37 cellular contexts compared by ENCODE assay signal in genomic region chr12:93509506-93509905, GRCh38. TPM values are rescaled to one million over a fixed set of nuclear protein-coding genes. Genes with fewer than 3 reads are reported as not detected.
DNase-seq lines count a peak whose midpoint lies in the region; ATAC-seq, FAIRE-seq and TF ChIP-seq lines count a peak whose summit lies in the region.
"Had no signal": no experiment of that assay in that cellular context is flagged by ENCODE, and none has a peak within 500 bp of the region (broad histone marks: within the 10 kb centered on the region; RNA-seq: fewer than 3 reads in every experiment).

No MANE protein-coding gene starts in this region.

- H3K4me1 Mint-ChIP-seq in WTC11, result no peaks in the 10 kb centered on the region
- H3K4me1 Mint-ChIP-seq in activated CD4-positive, alpha-beta T cell treated with anti-CD3 and anti-CD28 coated beads, Interleukin-2, amount 10 ng/mL, durations not matched to agents 7 days and 5 days, result peaks cover 21% of the 10 kb centered on the region
- H3K4me1 Mint-ChIP-seq: CD8-positive, alpha-beta memory T cell had no signal

- H3K79me2 ChIP-seq in HepG2 (ENCODE audit: insufficient read depth, low read length) (no peaks in the 10 kb centered on the region), K562 (ENCODE audit: control insufficient read depth, insufficient read depth, low read length) (no peaks in the 10 kb centered on the region)

- FAIRE-seq in HepG2 (lab: Jason Lieb, UNC) (no peak), K562 (lab: Jason Lieb, UNC) (no peak)
- FAIRE-seq: A204.1, A549, D721Med had no signal

- TF ChIP-seq CTCF in HepG2 (CRISPR knock-in tag; IDR thresholded peaks at IDR 0.05), result no peak
- no peak for TF ChIP-seq CTCF in right lobe of liver (IDR thresholded peaks at IDR 0.05)
- TF ChIP-seq CTCF in HEK293 (tag by site-specific recombination; IDR thresholded peaks at IDR 0.05), result no peak
- TF ChIP-seq CTCF in WTC11 (IDR thresholded peaks at IDR 0.05), result no peak
- no peak for TF ChIP-seq CTCF in K562 (IDR thresholded peaks at IDR 0.05 in 2 of 3, conservative IDR thresholded peaks at IDR 0.05 in 1 of 3; ENCODE audit: insufficient read depth in 2 of 3, low read depth in 1 of 3, low read length in 3 of 3)

- H3K4me2 ChIP-seq in HepG2 (ENCODE audit: low read depth, low read length), result no peak overlapping the region
- no peak overlapping the region for H3K4me2 ChIP-seq in K562 (ENCODE audit: insufficient read depth, low read length)
- H3K4me2 ChIP-seq: A549; BLaER1; BLaER1 treated with 17β-estradiol and CSF1 and Interleukin-3, amounts not matched to agents 10 nM and 100 nM had no signal

- no peak for TF ChIP-seq EP300 in HepG2 (IDR thresholded peaks at IDR 0.05; ENCODE audit: low read depth in 2 of 2, low read length in 2 of 2)
- TF ChIP-seq EP300 in HepG2 (CRISPR knock-in tag; IDR thresholded peaks at IDR 0.05; ENCODE audit: borderline replicate concordance), result no peak
- no peak for TF ChIP-seq EP300 in K562 (IDR thresholded peaks at IDR 0.05; ENCODE audit: low read length)

- H3K27me3 ChIP-seq in HepG2 (ENCODE audit: control insufficient read depth in 1 of 2, insufficient read depth in 2 of 2, low read length in 2 of 2) (no peaks in the 10 kb centered on the region), right lobe of liver (no peaks in the 10 kb centered on the region), K562 (ENCODE audit: control insufficient read depth in 2 of 2, insufficient read depth in 2 of 2, low read length in 2 of 2) (no peaks in the 10 kb centered on the region)
- H3K27me3 ChIP-seq: BE2C; BLaER1; BLaER1 treated with 17β-estradiol and CSF1 and Interleukin-3, amounts not matched to agents 10 nM and 100 nM had no signal

- no peaks in the 10 kb centered on the region for H3K9me3 Mint-ChIP-seq in WTC11
- H3K9me3 Mint-ChIP-seq in activated CD4-positive, alpha-beta T cell treated with anti-CD3 and anti-CD28 coated beads, Interleukin-2, amount 10 ng/mL, durations not matched to agents 7 days and 5 days, result no peaks in the 10 kb centered on the region
- H3K9me3 Mint-ChIP-seq: CD4-positive, alpha-beta memory T cell; CD4-positive, alpha-beta T cell; CD4-positive, CD25-positive, alpha-beta regulatory T cell; CD8-positive, alpha-beta memory T cell; CD8-positive, alpha-beta T cell had no signal

- ATAC-seq in HepG2 (no peak), right lobe of liver (no peak), WTC11 (no peak), K562 (no peak), left colon (no peak)
- ATAC-seq: A549; CD8-positive, alpha-beta T cell had no signal

- H3K4me3 ChIP-seq in HepG2 (replicated peaks in 1 of 3; ENCODE audit: insufficient read depth in 1 of 3, low read depth in 2 of 3, low read length in 3 of 3) (no peak overlapping the region), right lobe of liver (no peak overlapping the region), HEK293 (ENCODE audit: low read depth, low read length) (no peak overlapping the region), K562 (no peak overlapping the region)
- H3K4me3 ChIP-seq: A549; BLaER1; BLaER1 treated with 17β-estradiol and CSF1 and Interleukin-3, amounts not matched to agents 10 nM and 100 nM had no signal

- H4K20me1 ChIP-seq in HepG2 (ENCODE audit: insufficient read depth, low read length) (no peaks in the 10 kb centered on the region), K562 (replicated peaks; ENCODE audit: control insufficient read depth, insufficient read depth, low read length) (no peaks in the 10 kb centered on the region)
- H4K20me1 ChIP-seq: BLaER1; BLaER1 treated with 17β-estradiol and CSF1 and Interleukin-3, amounts not matched to agents 10 nM and 100 nM had no signal

- H3K27ac ChIP-seq in HepG2 (ENCODE audit: extremely low read length, insufficient read depth, low read length) (no peak overlapping the region), right lobe of liver (no peak overlapping the region), HEK293 (ENCODE audit: extremely low read depth, low read depth, low read length) (no peak overlapping the region), K562 (ENCODE audit: extremely low read depth, low read depth, low read length) (no peak overlapping the region)
- H3K27ac ChIP-seq: 22Rv1; A549; BLaER1; BLaER1 treated with 17β-estradiol and CSF1 and Interleukin-3, amounts not matched to agents 10 nM and 100 nM; C4-2B had no signal

- TF ChIP-seq RAD21 in HepG2 (CRISPR knock-in tag; IDR thresholded peaks at IDR 0.05) (no peak), K562 (CRISPR knock-in tag; conservative IDR thresholded peaks at IDR 0.05 in 1 of 2, IDR thresholded peaks at IDR 0.05 in 1 of 2) (no peak)

- no peaks in the 10 kb centered on the region for H3K9me1 ChIP-seq in K562 (ENCODE audit: control insufficient read depth, insufficient read depth, low read length)

- no peak overlapping the region for H3K4me3 Mint-ChIP-seq in WTC11
- no peak overlapping the region for H3K4me3 Mint-ChIP-seq in activated CD4-positive, alpha-beta T cell treated with anti-CD3 and anti-CD28 coated beads, Interleukin-2, amount 10 ng/mL, durations not matched to agents 7 days and 5 days
- H3K4me3 Mint-ChIP-seq: B cell; CD14-positive monocyte; CD4-positive, alpha-beta memory T cell; CD4-positive, alpha-beta T cell; CD4-positive, CD25-positive, alpha-beta regulatory T cell; CD8-positive, alpha-beta memory T cell; CD8-positive, alpha-beta T cell had no signal

- in situ Hi-C loops in HepG2 (cut with HindIII; ENCODE audit: extremely low pct_ligation_motif_present, low pct_unique_long_range_greater_than_20kb), result loop anchor here (10.0 kb wide), 1 partner anchor 55 kb away; no protein-coding TSS in a partner anchor
- in situ Hi-C loops in K562 (cut with MboI), result loop anchor here (5.0 to 10.0 kb wide), 2 partner anchors 255 to 593 kb away; no protein-coding TSS in a partner anchor

- H3K9ac ChIP-seq in HepG2 (ENCODE audit: insufficient read depth, low read depth, low read length), result no peak overlapping the region
- no peak overlapping the region for H3K9ac ChIP-seq in K562 (ENCODE audit: insufficient read depth in 1 of 2, low read depth in 2 of 2, low read length in 2 of 2)
- H3K9ac ChIP-seq: BLaER1; BLaER1 treated with 17β-estradiol and CSF1 and Interleukin-3, amounts not matched to agents 10 nM and 100 nM had no signal

- TF ChIP-seq POLR2A in HepG2 (IDR thresholded peaks at IDR 0.05; ENCODE audit: insufficient read depth in 1 of 2, low read depth in 2 of 2, low read length in 2 of 2), result no peak
- no peak for TF ChIP-seq POLR2A in right lobe of liver (IDR thresholded peaks at IDR 0.05)
- no peak for TF ChIP-seq POLR2A in K562 (conservative IDR thresholded peaks at IDR 0.05)

- 84% methylated on average over 1 of the region's 1 CpG for WGBS in HepG2 (ENCODE audit: low lambda C conversion rate)
- 78% methylated on average over 1 of the region's 1 CpG for WGBS in right lobe of liver (ENCODE audit: insufficient coverage, low coverage, low lambda C conversion rate, missing lambda C conversion rate)
- WGBS in K562 (ENCODE audit: insufficient coverage, low coverage, missing lambda C conversion rate), result 75% methylated on average over 1 of the region's 1 CpG

- CTCF ChIA-PET in HepG2 (lab: Yijun Ruan, JAX; ENCODE audit: low intra/inter-chr PET ratio, low total read pairs), result no interaction called here
- CTCF ChIA-PET in HEK293 (lab: Yijun Ruan, JAX), result interaction anchor here (4.7 kb wide), 1 partner anchor 593 kb away, joined by 24 read pairs; no protein-coding TSS in a partner anchor
- CTCF ChIA-PET in WTC11 (lab: Charles Lee), result no interaction called here
- CTCF ChIA-PET in K562 (lab: Yijun Ruan, JAX; ENCODE audit: low intra/inter-chr PET ratio), result no interaction called here
- CTCF ChIA-PET in activated CD4-positive, alpha-beta T cell treated with anti-CD3 and anti-CD28 coated beads, Interleukin-2, amount 10 ng/mL, durations not matched to agents 7 days and 5 days (lab: Charles Lee), result interaction anchor here (2.4 kb wide), 1 partner anchor 593 kb away, joined by 13 read pairs; no protein-coding TSS in a partner anchor

- H2AFZ ChIP-seq in HepG2 (ENCODE audit: low read length) (no peak overlapping the region), K562 (ENCODE audit: low read depth, low read length) (no peak overlapping the region)

- no peak overlapping the region for H3K27ac Mint-ChIP-seq in WTC11
- H3K27ac Mint-ChIP-seq in activated CD4-positive, alpha-beta T cell treated with anti-CD3 and anti-CD28 coated beads, Interleukin-2, amount 10 ng/mL, durations not matched to agents 7 days and 5 days, result no peak overlapping the region
- H3K27ac Mint-ChIP-seq: B cell; CD14-positive monocyte; CD4-positive, alpha-beta memory T cell; CD4-positive, alpha-beta T cell; CD4-positive, CD25-positive, alpha-beta regulatory T cell; CD8-positive, alpha-beta T cell had no signal

- intact Hi-C loops in HepG2 (cut with micrococcal nuclease; ENCODE audit: unreplicated experiment), result loop anchor here (10.0 kb wide), 1 partner anchor 565 kb away; no protein-coding TSS in a partner anchor
- intact Hi-C loops in right lobe of liver (cut with DNase I), result loop anchor here in 1 of 2 donors (10.0 kb wide), 2 partner anchors 465 to 595 kb away; no protein-coding TSS in a partner anchor
- intact Hi-C loops in K562 (cut with micrococcal nuclease), result loop anchor here (10.0 kb wide), 1 partner anchor 485 kb away; no protein-coding TSS in a partner anchor
- intact Hi-C loops in left colon (cut with DNase I, micrococcal nuclease), result no loop called here

- POLR2A ChIA-PET in HepG2 (lab: Yijun Ruan, JAX), result no interaction called here
- POLR2A ChIA-PET in HEK293 (lab: Yijun Ruan, JAX), result no interaction called here
- POLR2A ChIA-PET in WTC11 (lab: Charles Lee), result no interaction called here
- POLR2A ChIA-PET in K562 (lab: Yijun Ruan, JAX), result no interaction called here
- POLR2A ChIA-PET in activated CD4-positive, alpha-beta T cell treated with anti-CD3 and anti-CD28 coated beads, Interleukin-2, amount 10 ng/mL, durations not matched to agents 7 days and 5 days (lab: Charles Lee), result no interaction called here

- H3K4me1 ChIP-seq in HepG2 (ENCODE audit: insufficient read depth, low read length) (no peaks in the 10 kb centered on the region), right lobe of liver (no peaks in the 10 kb centered on the region), HEK293 (ENCODE audit: control insufficient read depth, insufficient read depth, low read length) (no peaks in the 10 kb centered on the region), K562 (replicated peaks in 1 of 2; ENCODE audit: control insufficient read depth in 2 of 2, insufficient read depth in 2 of 2, low read length in 2 of 2) (no peaks in the 10 kb centered on the region)
- H3K4me1 ChIP-seq: BE2C; BLaER1; BLaER1 treated with 17β-estradiol and CSF1 and Interleukin-3, amounts not matched to agents 10 nM and 100 nM; Caco-2 had no signal

- H3K36me3 ChIP-seq in HepG2 (replicated peaks in 1 of 2; ENCODE audit: control insufficient read depth in 1 of 2, insufficient read depth in 2 of 2, low read length in 2 of 2) (peaks cover 0 to 5% of the 10 kb centered on the region in 2 experiments; a peak in 2 of 5 replicates), right lobe of liver (no peaks in the 10 kb centered on the region), HEK293 (ENCODE audit: control insufficient read depth in 2 of 2, insufficient read depth in 1 of 2, low read length in 2 of 2) (peaks cover 0 to 9% of the 10 kb centered on the region in 2 experiments; a peak in 2 of 3 replicates), K562 (ENCODE audit: control insufficient read depth, insufficient read depth, low read length) (peaks cover 14% of the 10 kb centered on the region; the same call in 1 of the 3 replicates)
- H3K36me3 ChIP-seq: BE2C had no signal

- BruUV-seq in HepG2 (replicated peaks; lab: Mats Ljungman, UMichigan) (no TSS peak), K562 (replicated peaks; lab: Mats Ljungman, UMichigan) (no TSS peak)

- H3K9me3 ChIP-seq in HepG2 (ENCODE audit: low read length) (no peaks in the 10 kb centered on the region), right lobe of liver (no peaks in the 10 kb centered on the region), HEK293 (ENCODE audit: control insufficient read depth, insufficient read depth, low read depth, low read length) (no peaks in the 10 kb centered on the region), K562 (replicated peaks; ENCODE audit: control insufficient read depth, insufficient read depth, low read depth, low read length) (no peaks in the 10 kb centered on the region)
- H3K9me3 ChIP-seq: A549; BE2C; BLaER1; BLaER1 treated with 17β-estradiol and CSF1 and Interleukin-3, amounts not matched to agents 10 nM and 100 nM; Caco-2 had no signal

- DNase-seq in HepG2 (ENCODE audit: low spot score) (no peak), right lobe of liver (no peak), WTC11 (ENCODE audit: low spot score) (no peak), K562 (ENCODE audit: extremely low read depth in 1 of 4, low spot score in 3 of 4) (no peak), left colon (no peak), RPMI8226 (no peak)
- no peak for DNase-seq in activated CD4-positive, alpha-beta T cell treated with anti-CD3 and anti-CD28 coated beads, Interleukin-2, amount 10 ng/mL, durations not matched to agents 7 days and 5 days
- DNase-seq: 8988T; ACHN; AML-193; BE2C; C1 segment of cervical spinal cord; Caco-2; Calu3; CD4-positive, alpha-beta memory T cell; CD4-positive, alpha-beta T cell; CD4-positive, CD25-positive, alpha-beta regulatory T cell; CD8-positive, alpha-beta memory T cell; CD8-positive, alpha-beta T cell; COR-L47; DMS 273 treated with DMSO at 0.1 percent for 48 hours; DMS153; DMS53; DMS79; DMS79 treated with DMSO at 0.1 percent for 48 hours; DND-41; EL had no signal

- H3K27me3 Mint-ChIP-seq in WTC11 (ENCODE audit: low read depth), result no peaks in the 10 kb centered on the region
- H3K27me3 Mint-ChIP-seq in activated CD4-positive, alpha-beta T cell treated with anti-CD3 and anti-CD28 coated beads, Interleukin-2, amount 10 ng/mL, durations not matched to agents 7 days and 5 days, result no peaks in the 10 kb centered on the region
- H3K27me3 Mint-ChIP-seq: B cell; CD4-positive, alpha-beta memory T cell; CD4-positive, alpha-beta T cell; CD4-positive, CD25-positive, alpha-beta regulatory T cell; CD8-positive, alpha-beta memory T cell had no signal

- peaks cover 10% of the 10 kb centered on the region for H3K36me3 Mint-ChIP-seq in WTC11
- H3K36me3 Mint-ChIP-seq in activated CD4-positive, alpha-beta T cell treated with anti-CD3 and anti-CD28 coated beads, Interleukin-2, amount 10 ng/mL, durations not matched to agents 7 days and 5 days (ENCODE audit: low read depth), result peaks cover 19% of the 10 kb centered on the region

RNA-seq across cellular contexts. Expression of gene MRPL42, which starts 42.2 kb away (rescaled TPM):
- total RNA-seq in HepG2 (2016; rRNA removed; fragmentation: Illumina TruSeq; extraction: Trizol) (148 and 224 TPM in 2 replicates), right lobe of liver (10 to 100 TPM; 25.8 to 44.5 (median 32.1) TPM), WTC11 (2021) (112 to 124 TPM (median 121 TPM) in 3 replicates), K562 (2014; rRNA removed) (104 TPM in 2 replicates), K562 (2014; rRNA removed; fragmentation: Illumina TruSeq; extraction: Trizol) (230 and 267 TPM in 2 replicates), K562 (2015; rRNA removed; fragmentation: Illumina TruSeq; extraction: Trizol) (137 and 158 TPM in 2 replicates), K562 (2021) (153 and 163 TPM in 2 replicates), left colon (10 to 100 TPM; 58.2 to 65.1 TPM)
- total RNA-seq in HepG2 (2016; cell fraction: cytosol; rRNA removed; fragmentation: Illumina TruSeq; extraction: Trizol; ENCODE audit: low read depth), result 63.1 and 69.4 TPM in 2 replicates
- total RNA-seq in HepG2 (2016; cell fraction: insoluble cytoplasmic fraction; rRNA removed; fragmentation: Illumina TruSeq; extraction: Trizol), result 148 and 233 TPM in 2 replicates
- total RNA-seq in HepG2 (2016; cell fraction: membrane; rRNA removed; fragmentation: Illumina TruSeq; extraction: Trizol), result 119 and 120 TPM in 2 replicates
- total RNA-seq in HepG2 (2016; cell fraction: nucleus; rRNA removed; fragmentation: Illumina TruSeq; extraction: Trizol), result 72.3 and 83.9 TPM in 2 replicates
- polyA plus RNA-seq in HepG2 (2011; rRNA removed) (75.4 and 93.3 TPM in 2 replicates), K562 (2011; rRNA removed) (221 and 303 TPM in 2 replicates), K562 (2014; fragmentation: Illumina TruSeq; extraction: Trizol) (217 and 218 TPM in 2 replicates), K562 (2014; fragmentation: Nextera tagmentation; extraction: Ambion mirVana) (100 to 1,000 TPM; 696 to 806 TPM), K562 (2014; rRNA removed) (174 and 183 TPM in 2 replicates)
- polyA plus RNA-seq in HepG2 (2011; cell fraction: cytosol; rRNA removed), result 44.4 and 77.9 TPM in 2 replicates
- 21.4 and 32.1 TPM in 2 replicates for polyA plus RNA-seq in HepG2 (2011; cell fraction: nucleus; rRNA removed)
- 77.4 and 156 TPM in 2 replicates for polyA plus RNA-seq in HepG2 (2012)
- polyA plus RNA-seq in HepG2 (2016; cell fraction: cytosol; fragmentation: Illumina TruSeq; extraction: Trizol; ENCODE audit: low read depth), result 62.5 and 71.1 TPM in 2 replicates
- polyA plus RNA-seq in HepG2 (2016; cell fraction: insoluble cytoplasmic fraction; fragmentation: Illumina TruSeq; extraction: Trizol; ENCODE audit: low read depth), result 198 and 212 TPM in 2 replicates
- polyA plus RNA-seq in HepG2 (2016; cell fraction: membrane; fragmentation: Illumina TruSeq; extraction: Trizol; ENCODE audit: low read depth), result 87.3 and 92.4 TPM in 2 replicates
- 78.8 and 79.9 TPM in 2 replicates for polyA plus RNA-seq in HepG2 (2016; cell fraction: nucleus; fragmentation: Illumina TruSeq; extraction: Trizol; ENCODE audit: insufficient read depth, low read depth)
- 23.0 and 26.1 TPM in 2 replicates for polyA minus RNA-seq in HepG2 (2011; rRNA and poly(A)+ RNA removed; ENCODE audit: low replicate concordance)
- 48.1 and 52.1 TPM in 2 replicates for polyA minus RNA-seq in HepG2 (2011; cell fraction: cytosol; rRNA and poly(A)+ RNA removed)
- polyA minus RNA-seq in HepG2 (2011; cell fraction: nucleus; rRNA and poly(A)+ RNA removed), result 61.4 and 110 TPM in 2 replicates
- 54.6 and 119 TPM in 2 replicates for total RNA-seq in K562 (2011; cell fraction: chromatin; rRNA removed; ENCODE audit: low replicate concordance)
- total RNA-seq in K562 (2011; cell fraction: nucleolus; rRNA removed), result 45.7 and 45.9 TPM in 2 replicates
- total RNA-seq in K562 (2011; cell fraction: nucleoplasm; rRNA removed), result 59.8 and 74.6 TPM in 2 replicates
- 49.8 and 118 TPM in 2 replicates for polyA plus RNA-seq in K562 (2011; cell fraction: cytosol; rRNA removed)
- 28.7 and 48.0 TPM in 2 replicates for polyA plus RNA-seq in K562 (2011; cell fraction: nucleus; rRNA removed)
- 87.5 and 143 TPM in 2 replicates for polyA plus RNA-seq in K562 (2012)
- 236 and 245 TPM in 2 replicates for polyA minus RNA-seq in K562 (2011; rRNA and poly(A)+ RNA removed)
- polyA minus RNA-seq in K562 (2011; cell fraction: cytosol; rRNA and poly(A)+ RNA removed), result 38.3 and 40.2 TPM in 2 replicates
- 18.6 and 50.8 TPM in 2 replicates for polyA minus RNA-seq in K562 (2011; cell fraction: nucleus; rRNA and poly(A)+ RNA removed)
- total RNA-seq in activated CD4-positive, alpha-beta T cell treated with anti-CD3 and anti-CD28 coated beads, Interleukin-2, amount 10 ng/mL, durations not matched to agents 7 days and 5 days, result 10 to 100 TPM; 55.6 to 69.0 TPM

Comparison
In these comparisons a context has a peak if more than half of its experiments do, and no peak if none do; other contexts are left out.
1. CTCF ChIA-PET loops: an anchor here in HEK293 (4.7 kb wide) and activated CD4-positive, alpha-beta T cell treated with anti-CD3 and anti-CD28 coated beads, Interleukin-2, amount 10 ng/mL, durations not matched to agents 7 days and 5 days (2.4 kb wide); none called in HepG2, WTC11 and K562.
2. intact Hi-C loops: an anchor here in HepG2 (10.0 kb wide) and K562 (10.0 kb wide); none called in left colon.
3. Of the 241 proteins assayed by ChIP-seq in both HepG2 and K562: peak only in HepG2: none; only in K562: none; in both: ZNF121; in neither: 240.